Comparison of ENCODE assay signal across 13 cellular contexts in the genomic region with DNA sequence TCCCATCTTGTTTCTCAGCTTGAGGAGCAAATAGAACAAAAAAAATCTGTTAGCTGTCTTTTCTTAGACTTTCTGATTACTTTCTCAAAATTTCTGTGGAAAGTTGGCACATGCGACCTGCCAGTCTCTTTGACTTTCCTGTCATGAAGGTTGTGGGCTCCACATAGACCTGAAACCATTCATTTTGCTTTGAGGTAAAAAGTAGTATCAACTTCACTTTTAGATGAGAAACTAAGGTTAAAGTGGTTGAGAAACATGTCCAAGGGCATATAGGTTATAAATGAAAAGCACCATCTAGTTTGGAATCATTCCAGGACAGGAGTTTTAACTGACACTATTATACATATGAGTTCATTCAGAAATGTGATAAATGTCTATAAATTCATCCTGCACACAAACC.
A peak's percentile ranks its signal among the peaks of the same experiment; 100 is the strongest.
DNase-seq lines count a peak whose midpoint lies in the region; ATAC-seq lines count a peak whose summit lies in the region.
"Had no signal": no experiment of that assay in that cellular context is flagged by ENCODE, and none has a peak within 500 bp of the region (broad histone marks: within the 10 kb centered on the region; RNA-seq: fewer than 3 reads in every experiment).

No MANE protein-coding gene starts in this region.

- H3K9me3 Mint-ChIP-seq in activated naive CD4-positive, alpha-beta T cell treated with anti-CD3 and anti-CD28 coated beads, Interleukin-2, amount 50 U/mL, for 24 hours: no peaks in the 10 kb centered on the region
- peaks cover 4 to 11% of the 10 kb centered on the region in 2 donors for H3K9me3 Mint-ChIP-seq in stimulated activated naive B cell treated with anti-CD40 and anti-IgM and Interleukin-4, amounts not matched to agents 10 μg/mL and 1 μg/mL and 100 μg/mL, for 72 hours

- H3K27ac Mint-ChIP-seq in activated naive CD4-positive, alpha-beta T cell treated with anti-CD3 and anti-CD28 coated beads, Interleukin-2, amount 50 U/mL, for 24 hours: peak overlapping the region; percentile 37
- peak overlapping the region; percentile 85 for H3K27ac Mint-ChIP-seq in stimulated activated naive B cell treated with anti-CD40 and anti-IgM and Interleukin-4, amounts not matched to agents 10 μg/mL and 1 μg/mL and 100 μg/mL, for 72 hours

- peak; percentile 38 for ATAC-seq in GM21576 (IDR thresholded peaks at IDR 0.05; ENCODE audit: unreplicated experiment)
- peak; percentile 57 for ATAC-seq in HG03460 (IDR thresholded peaks at IDR 0.05; ENCODE audit: unreplicated experiment)
- peak; percentile 47 to 54 for ATAC-seq in stimulated activated naive B cell treated with anti-CD40 and anti-IgM and Interleukin-4, amounts not matched to agents 10 μg/mL and 1 μg/mL and 100 μg/mL, for 72 hours (replicated peaks)
- ATAC-seq: mucosa of descending colon had no signal

- no peaks in the 10 kb centered on the region for H3K27me3 Mint-ChIP-seq in activated naive CD4-positive, alpha-beta T cell treated with anti-CD3 and anti-CD28 coated beads, Interleukin-2, amount 50 U/mL, for 24 hours
- H3K27me3 Mint-ChIP-seq in stimulated activated naive B cell treated with anti-CD40 and anti-IgM and Interleukin-4, amounts not matched to agents 10 μg/mL and 1 μg/mL and 100 μg/mL, for 72 hours: no peaks in the 10 kb centered on the region

- peaks cover 18% of the 10 kb centered on the region for H3K36me3 Mint-ChIP-seq in activated naive CD4-positive, alpha-beta T cell treated with anti-CD3 and anti-CD28 coated beads, Interleukin-2, amount 50 U/mL, for 24 hours
- H3K36me3 Mint-ChIP-seq in stimulated activated naive B cell treated with anti-CD40 and anti-IgM and Interleukin-4, amounts not matched to agents 10 μg/mL and 1 μg/mL and 100 μg/mL, for 72 hours: peaks cover 35 to 56% of the 10 kb centered on the region in 2 donors

- H3K4me3 Mint-ChIP-seq in activated naive CD4-positive, alpha-beta T cell treated with anti-CD3 and anti-CD28 coated beads, Interleukin-2, amount 50 U/mL, for 24 hours: no peak overlapping the region
- H3K4me3 Mint-ChIP-seq in stimulated activated naive B cell treated with anti-CD40 and anti-IgM and Interleukin-4, amounts not matched to agents 10 μg/mL and 1 μg/mL and 100 μg/mL, for 72 hours: peak overlapping the region; percentile 21 to 48

- no peak for DNase-seq in activated naive CD4-positive, alpha-beta T cell treated with anti-CD3 and anti-CD28 coated beads, Interleukin-2, amount 50 U/mL, for 16 hours
- DNase-seq in stimulated activated naive B cell treated with anti-CD40 and anti-IgM and Interleukin-4, amounts not matched to agents 10 μg/mL and 1 μg/mL and 100 μg/mL, for 72 hours: no peak
- no peak for DNase-seq in activated CD4-positive, CD25-positive, alpha-beta regulatory T cell (lab: John Stamatoyannopoulos, UW)
- no peak for DNase-seq in nucleus accumbens (lab: John Stamatoyannopoulos, UW)
- DNase-seq in NCI-H2081 treated with DMSO at 0.1 percent for 48 hours (lab: John Stamatoyannopoulos, UW): no peak
- DNase-seq: activated gamma-delta T cell, Karpas-422, mucosa of descending colon, NCI-H2107, upper lobe of left lung had no signal

- H3K4me1 Mint-ChIP-seq in activated naive CD4-positive, alpha-beta T cell treated with anti-CD3 and anti-CD28 coated beads, Interleukin-2, amount 50 U/mL, for 24 hours: peaks cover 46% of the 10 kb centered on the region
- H3K4me1 Mint-ChIP-seq in stimulated activated naive B cell treated with anti-CD40 and anti-IgM and Interleukin-4, amounts not matched to agents 10 μg/mL and 1 μg/mL and 100 μg/mL, for 72 hours: peaks cover 27 to 52% of the 10 kb centered on the region in 2 donors
